Comparison of ENCODE assay signal across 6 cellular contexts in the genomic region with DNA sequence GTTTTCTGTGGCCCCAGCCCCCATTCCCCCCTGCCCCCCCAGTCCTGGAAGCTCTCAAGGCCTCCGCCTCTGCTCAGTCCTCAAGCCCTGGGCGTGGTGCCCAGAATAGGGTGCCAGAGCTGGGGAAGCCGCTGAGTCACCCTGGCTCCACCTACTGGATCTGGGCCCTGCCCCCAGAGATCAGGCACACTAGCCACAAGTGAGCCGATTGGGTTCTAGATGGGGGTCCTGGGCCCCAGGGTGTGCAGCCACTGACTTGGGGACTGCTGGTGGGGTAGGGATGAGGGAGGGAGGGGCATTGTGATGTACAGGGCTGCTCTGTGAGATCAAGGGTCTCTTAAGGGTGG. TPM values are rescaled to one million over a fixed set of nuclear protein-coding genes. Genes with fewer than 3 reads are reported as not detected.
A peak's percentile ranks its signal among the peaks of the same experiment; 100 is the strongest.
DNase-seq lines count a peak whose midpoint lies in the region; ATAC-seq, FAIRE-seq and TF ChIP-seq lines count a peak whose summit lies in the region.

No MANE protein-coding gene starts in this region.

- H3K9me3 Mint-ChIP-seq in brain = no peaks in the 10 kb centered on the region

- H3K27ac ChIP-seq in mucosa of rectum (ENCODE audit: low read depth in 2 of 2, low read length in 2 of 2) = peak overlapping the region; percentile 83 to 87

- peak; percentile 85 for DNase-seq in CD1c-positive myeloid dendritic cell (ENCODE audit: extremely low spot score)
- peak; percentile 93 for DNase-seq in NCI-H226
- no peak for DNase-seq in GM12891 (ENCODE audit: insufficient read length, low spot score)

- peaks cover 69% of the 10 kb centered on the region for H3K36me3 Mint-ChIP-seq in brain

- peaks cover 38% of the 10 kb centered on the region for H3K4me1 Mint-ChIP-seq in brain

- no peak for TF ChIP-seq CTCF in brain (conservative IDR thresholded peaks at IDR 0.05)

- H3K27me3 Mint-ChIP-seq in brain = no peaks in the 10 kb centered on the region

- TF ChIP-seq POLR2A in GM12891 (IDR thresholded peaks at IDR 0.05; ENCODE audit: low read depth, low read length) = no peak

- no peak overlapping the region for H3K4me3 ChIP-seq in mucosa of rectum (ENCODE audit: low read length in 2 of 2)

- H3K27me3 ChIP-seq in mucosa of rectum (ENCODE audit: control insufficient read depth in 2 of 2, insufficient read depth in 2 of 2, low read length in 2 of 2) = no peaks in the 10 kb centered on the region

- no peak overlapping the region for H3K9ac ChIP-seq in mucosa of rectum (ENCODE audit: low read depth in 1 of 2, low read length in 2 of 2)

- H3K9me3 ChIP-seq in mucosa of rectum (ENCODE audit: control insufficient read depth in 2 of 2, low read length in 2 of 2) = no peaks in the 10 kb centered on the region

- FAIRE-seq in GM12891 (lab: Jason Lieb, UNC) = no peak

- H3K27ac Mint-ChIP-seq in brain = peak overlapping the region in 4 of 5 experiments; percentile 57 to 96 (median 91)

- peaks cover 60 to 61% of the 10 kb centered on the region in 2 donors for H3K36me3 ChIP-seq in mucosa of rectum (ENCODE audit: control insufficient read depth in 2 of 2, insufficient read depth in 2 of 2, low read length in 2 of 2)

- H3K4me3 Mint-ChIP-seq in brain = peak overlapping the region in 1 of 5 experiments; percentile 74

- H3K4me1 ChIP-seq in mucosa of rectum (ENCODE audit: control insufficient read depth in 2 of 2, insufficient read depth in 2 of 2, low read length in 2 of 2) = peaks cover 35 to 39% of the 10 kb centered on the region in 2 donors

- ATAC-seq in GM21360 (IDR thresholded peaks at IDR 0.05; ENCODE audit: unreplicated experiment) = no peak

TF ChIP-seq in GM12891, 5 proteins besides CTCF, POLR2A, EP300 and RAD21:
- TF ChIP-seq POLR2AphosphoS5 (IDR thresholded peaks at IDR 0.05; ENCODE audit: low read depth, low read length) (no peak), SPI1 (IDR thresholded peaks at IDR 0.05; ENCODE audit: low read depth, low read length) (no peak), PAX5 (IDR thresholded peaks at IDR 0.05; ENCODE audit: insufficient read depth, low read length, severe bottlenecking) (no peak), TAF1 (IDR thresholded peaks at IDR 0.05; ENCODE audit: low read depth, low read length) (no peak), POU2F2 (IDR thresholded peaks at IDR 0.05; ENCODE audit: low read depth, low read length) (no peak)
TF ChIP-seq in GM12891: peak in this region for 0.

RNA-seq across cellular contexts. Expression of gene EIF4G1, which starts 5.7 kb away (rescaled TPM):
- polyA plus RNA-seq in brain (ENCODE audit: insufficient read depth, low read depth, low replicate concordance) = 183 TPM
- polyA plus RNA-seq in GM12891 (2012; ENCODE audit: low read depth, missing spikeins) = 158 TPM

RNA-seq across cellular contexts. Expression of gene FAM131A, which starts 17.3 kb away (rescaled TPM):
- polyA plus RNA-seq in brain (ENCODE audit: insufficient read depth, low read depth, low replicate concordance) = 71.5 TPM
- polyA plus RNA-seq in GM12891 (2012; ENCODE audit: low read depth, missing spikeins) = 2.1 TPM

RNA-seq across cellular contexts. Expression of gene PSMD2, which starts 21.0 kb away (rescaled TPM):
- polyA plus RNA-seq in brain (ENCODE audit: insufficient read depth, low read depth, low replicate concordance) = 325 TPM
- 152 TPM for polyA plus RNA-seq in GM12891 (2012; ENCODE audit: low read depth, missing spikeins)

RNA-seq across cellular contexts. Expression of gene CLCN2, which starts 41.3 kb away (rescaled TPM):
- polyA plus RNA-seq in brain (ENCODE audit: insufficient read depth, low read depth, low replicate concordance) = 2.6 TPM
- polyA plus RNA-seq in GM12891 (2012; ENCODE audit: low read depth, missing spikeins) = 0.73 TPM

RNA-seq across cellular contexts. Expression of gene POLR2H, which starts 41.4 kb away (rescaled TPM):
- polyA plus RNA-seq in brain (ENCODE audit: insufficient read depth, low read depth, low replicate concordance) = 90.7 TPM
- 93.5 TPM for polyA plus RNA-seq in GM12891 (2012; ENCODE audit: low read depth, missing spikeins)
